In genomic region chr1:35660581-35661473, GRCh38 we compare ENCODE assay signal across 9 cellular contexts. TPM values are rescaled to one million over a fixed set of nuclear protein-coding genes. Genes with fewer than 3 reads are reported as not detected.
DNase-seq lines count a peak whose midpoint lies in the region; TF ChIP-seq lines count a peak whose summit lies in the region.
"Had no signal": no experiment of that assay in that cellular context is flagged by ENCODE, and none has a peak within 500 bp of the region (broad histone marks: within the 10 kb centered on the region; RNA-seq: fewer than 3 reads in every experiment).

No MANE protein-coding gene starts in this region.

- no peak overlapping the region for H3K27ac ChIP-seq in GM23248
- H3K27ac ChIP-seq in uterus = no peak overlapping the region

- H3K4me2 ChIP-seq in GM23248 (ENCODE audit: unreplicated experiment) = no peak overlapping the region

- H3K9me2 ChIP-seq in GM23248 (ENCODE audit: insufficient read depth) = no peaks in the 10 kb centered on the region

- no peaks in the 10 kb centered on the region for H3K9me3 Mint-ChIP-seq in mesothelial cell of epicardium

- 22 to 23% methylated on average over 5 of the region's 5 CpGs for WGBS in GM23248 (ENCODE audit: low coverage in 1 of 2, low lambda C conversion rate in 2 of 2, missing lambda C conversion rate in 2 of 2), 2 experiments

- no peak for TF ChIP-seq CTCF in mesothelial cell of epicardium (IDR thresholded peaks at IDR 0.05; ENCODE audit: unreplicated experiment)
- TF ChIP-seq CTCF in uterus (IDR thresholded peaks at IDR 0.05) = no peak

- no peak overlapping the region for H3K9ac ChIP-seq in GM23248

- H3K4me1 Mint-ChIP-seq in mesothelial cell of epicardium = no peaks in the 10 kb centered on the region

- H2AFZ ChIP-seq in GM23248 = no peak overlapping the region

- H3K4me3 Mint-ChIP-seq in mesothelial cell of epicardium = no peak overlapping the region

- no peak for TF ChIP-seq POLR2A in uterus (IDR thresholded peaks at IDR 0.05)

- peak; percentile 56 for DNase-seq in GM23248
- peak; percentile 19 for DNase-seq in NAMALWA (ENCODE audit: low spot score)
- peak; percentile 37 to 70 for DNase-seq in dermis microvascular lymphatic vessel endothelial cell (ENCODE audit: low read depth in 2 of 2)
- peak; percentile 34 to 55 for DNase-seq in mesothelial cell of epicardium (ENCODE audit: low spot score in 2 of 2, unreplicated experiment in 2 of 2)
- DNase-seq in germinal center (ENCODE audit: low spot score) = no peak
- no peak for DNase-seq in stimulated activated CD4-positive, alpha-beta T cell treated with anti-CD3 and anti-CD28 coated beads, Interleukin-1b, Interleukin-23, amount 100 ng/mL, for 48 hours
- DNase-seq in uterus = no peak
- DNase-seq in NCI-H1694 (lab: John Stamatoyannopoulos, UW) = no peak
- DNase-seq: aorta had no signal

- H3K36me3 Mint-ChIP-seq in mesothelial cell of epicardium = no peaks in the 10 kb centered on the region

- in situ Hi-C loops in GM23248 (cut with MboI) = no loop called here

- no peak overlapping the region for H3K27ac Mint-ChIP-seq in mesothelial cell of epicardium

- intact Hi-C loops in uterus (cut with DNase I; ENCODE audit: low total_unique reads) = no loop called here

- H4K20me1 ChIP-seq in GM23248 (ENCODE audit: insufficient read depth) = no peaks in the 10 kb centered on the region

- H3K79me2 ChIP-seq in GM23248 (ENCODE audit: insufficient read depth) = no peaks in the 10 kb centered on the region

- peaks cover 24% of the 10 kb centered on the region for H3F3A ChIP-seq in GM23248 (ENCODE audit: insufficient read depth)

- H3K36me3 ChIP-seq in GM23248 (ENCODE audit: low read depth) (no peaks in the 10 kb centered on the region), uterus (no peaks in the 10 kb centered on the region)

- no peak overlapping the region for H3K4me3 ChIP-seq in GM23248
- no peak overlapping the region for H3K4me3 ChIP-seq in uterus

- H3K27me3 Mint-ChIP-seq in mesothelial cell of epicardium (ENCODE audit: low read depth) = peaks cover 26% of the 10 kb centered on the region

- no peaks in the 10 kb centered on the region for H3K9me3 ChIP-seq in GM23248 (ENCODE audit: low read depth)
- no peaks in the 10 kb centered on the region for H3K9me3 ChIP-seq in uterus

- H3K27me3 ChIP-seq in GM23248 (replicated peaks; ENCODE audit: insufficient read depth) = no peaks in the 10 kb centered on the region
- no peaks in the 10 kb centered on the region for H3K27me3 ChIP-seq in uterus

- H3K4me1 ChIP-seq in GM23248 (ENCODE audit: insufficient read depth) (peaks cover 13% of the 10 kb centered on the region), uterus (no peaks in the 10 kb centered on the region)

RNA-seq across cellular contexts. Expression of gene PSMB2, which starts 19.5 kb away (rescaled TPM):
- 25.3 and 29.0 TPM in 2 replicates for total RNA-seq in GM23248 (2014; rRNA removed; shearing (Covaris generic))
- polyA plus RNA-seq in GM23248 (2016; fragmentation: Nextera tagmentation; extraction: Ambion mirVana) = 104 and 106 TPM in 2 replicates
- total RNA-seq in dermis microvascular lymphatic vessel endothelial cell = 18.2 and 21.4 TPM in 2 replicates
- 60.1 to 61.9 TPM (median 61.1 TPM) in 3 replicates for total RNA-seq in mesothelial cell of epicardium
- total RNA-seq in uterus = 10 to 100 TPM in 3 of 4 donors, 1 to 10 TPM in 1; 4.9 to 40.2 (median 27.2) TPM

RNA-seq across cellular contexts. Expression of gene C1orf216, which starts 57.9 kb away (rescaled TPM):
- 32.2 and 36.4 TPM in 2 replicates for total RNA-seq in GM23248 (2014; rRNA removed; shearing (Covaris generic))
- polyA plus RNA-seq in GM23248 (2016; fragmentation: Nextera tagmentation; extraction: Ambion mirVana) = 20.0 and 21.6 TPM in 2 replicates
- total RNA-seq in dermis microvascular lymphatic vessel endothelial cell (12.6 and 22.0 TPM in 2 replicates), mesothelial cell of epicardium (10.7 to 11.9 TPM (median 11.2 TPM) in 3 replicates), uterus (10 to 100 TPM in 3 of 4 donors, 1 to 10 TPM in 1; 9.1 to 21.8 (median 18.4) TPM)

Comparison
In these comparisons a context has a peak if more than half of its experiments do, and no peak if none do; other contexts are left out.
1. DNase-seq: peak in GM23248 (single experiment), NAMALWA (single experiment), dermis microvascular lymphatic vessel endothelial cell (2 of 2) and mesothelial cell of epicardium (2 of 2); none in germinal center (single experiment), stimulated activated CD4-positive, alpha-beta T cell treated with anti-CD3 and anti-CD28 coated beads, Interleukin-1b, Interleukin-23, amount 100 ng/mL, for 48 hours (single experiment), uterus (0 of 2) and NCI-H1694 (single experiment).